In the genomic region with DNA sequence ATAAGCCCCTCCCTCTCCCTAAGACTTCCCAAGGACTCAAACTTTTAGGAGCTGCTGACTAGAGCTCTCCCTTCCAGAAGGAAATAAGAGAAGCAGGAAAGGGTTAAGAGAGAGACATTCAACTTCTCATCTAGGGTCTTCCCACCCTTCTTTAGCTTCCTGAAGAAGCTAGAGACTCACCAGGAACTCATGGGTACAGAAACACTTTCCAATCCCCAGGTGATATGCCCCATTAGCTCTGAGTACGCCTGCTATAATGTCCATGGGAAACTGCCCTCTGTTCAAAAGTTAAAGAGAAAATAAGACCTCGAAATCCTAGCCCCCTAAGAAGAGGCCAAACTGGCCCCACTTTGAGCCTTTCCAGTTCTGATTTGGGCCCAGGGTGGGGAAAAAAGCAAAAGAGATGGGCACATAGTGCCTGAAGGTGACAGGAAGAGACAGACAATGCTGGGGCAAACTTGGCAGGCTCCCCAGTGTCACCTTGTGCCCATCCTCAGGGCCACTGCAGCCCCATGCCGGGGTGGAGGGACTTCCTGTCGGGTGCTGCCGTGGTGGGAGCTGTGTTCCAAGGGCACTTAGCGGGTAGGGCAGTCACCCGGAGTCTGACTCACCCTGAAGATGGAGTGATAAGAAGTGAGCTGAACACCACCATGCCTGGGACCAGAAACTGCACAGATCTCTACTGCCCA, we compare ENCODE assay signal across 8 cellular contexts. TPM values are rescaled to one million over a fixed set of nuclear protein-coding genes. Genes with fewer than 3 reads are reported as not detected.
DNase-seq lines count a peak whose midpoint lies in the region; ATAC-seq lines count a peak whose summit lies in the region.

No MANE protein-coding gene starts in this region.

- no peaks in the 10 kb centered on the region for H3K27me3 Mint-ChIP-seq in activated T-cell treated with anti-CD3 and anti-CD28 coated beads, Interleukin-2, amount 50 U/mL, for 72 hours (ENCODE audit: low read depth)

- H3K27ac Mint-ChIP-seq in activated T-cell treated with anti-CD3 and anti-CD28 coated beads, Interleukin-2, amount 50 U/mL, for 72 hours, result peak overlapping the region; percentile 91

- peaks cover 76% of the 10 kb centered on the region for H3K4me1 Mint-ChIP-seq in activated T-cell treated with anti-CD3 and anti-CD28 coated beads, Interleukin-2, amount 50 U/mL, for 72 hours (ENCODE audit: low read depth)

- ATAC-seq in activated T-cell treated with anti-CD3 and anti-CD28 coated beads, Interleukin-2, amount 50 U/mL, for 72 hours (replicated peaks in 1 of 2), result peak; percentile 79 to 83
- ATAC-seq in left cardiac atrium (peak; percentile 25 to 42), GM18520 (IDR thresholded peaks at IDR 0.05; ENCODE audit: unreplicated experiment) (no peak)

- peak; percentile 45 for DNase-seq in OCI-M1 (lab: John Stamatoyannopoulos, UW)
- peak; percentile 73 to 76 for DNase-seq in activated T-cell treated with anti-CD3 and anti-CD28 coated beads, Interleukin-2, amount 50 U/mL, for 72 hours
- DNase-seq in left cardiac atrium, result peak; percentile 50
- DNase-seq in stimulated activated CD4-positive, alpha-beta T cell treated with anti-CD3 and anti-CD28 coated beads, Interleukin-4, amount 100 ng/mL, for 24 hours, result peak; percentile 61
- DNase-seq in NCI-H1694 (lab: John Stamatoyannopoulos, UW), result no peak
- DNase-seq in DMS153 treated with DMSO at 0.1 percent for 48 hours (lab: John Stamatoyannopoulos, UW; ENCODE audit: unreplicated experiment), result no peak
- DNase-seq in NOMO-1 (lab: John Stamatoyannopoulos, UW; ENCODE audit: unreplicated experiment in 2 of 2), result no peak

- peaks cover 0 to 4% of the 10 kb centered on the region in 2 donors for H3K36me3 Mint-ChIP-seq in activated T-cell treated with anti-CD3 and anti-CD28 coated beads, Interleukin-2, amount 50 U/mL, for 72 hours (ENCODE audit: insufficient read depth in 2 of 2)

- H3K9me3 Mint-ChIP-seq in activated T-cell treated with anti-CD3 and anti-CD28 coated beads, Interleukin-2, amount 50 U/mL, for 72 hours, result no peaks in the 10 kb centered on the region

- peak overlapping the region; percentile 66 to 69 for H3K4me3 Mint-ChIP-seq in activated T-cell treated with anti-CD3 and anti-CD28 coated beads, Interleukin-2, amount 50 U/mL, for 72 hours

- intact Hi-C loops in left cardiac atrium (cut with DNase I), result no loop called here

RNA-seq across cellular contexts. Expression of gene CCDC12, which starts 29.5 kb away (rescaled TPM):
- 10 to 100 TPM; 54.7 to 56.2 TPM for total RNA-seq in activated T-cell treated with anti-CD3 and anti-CD28 coated beads, Interleukin-2, amount 50 U/mL, for 72 hours
- 10 to 100 TPM; 24.2 to 38.4 TPM for total RNA-seq in left cardiac atrium

RNA-seq across cellular contexts. Expression of gene NBEAL2, which starts 32.5 kb away (rescaled TPM):
- total RNA-seq in activated T-cell treated with anti-CD3 and anti-CD28 coated beads, Interleukin-2, amount 50 U/mL, for 72 hours, result 10 to 100 TPM; 84.0 to 87.4 TPM
- 10 to 100 TPM; 17.1 to 23.9 TPM for total RNA-seq in left cardiac atrium

Comparison
In these comparisons a context has a peak if more than half of its experiments do, and no peak if none do; other contexts are left out.
1. DNase-seq: peak in OCI-M1 (single experiment), activated T-cell treated with anti-CD3 and anti-CD28 coated beads, Interleukin-2, amount 50 U/mL, for 72 hours (2 of 2), left cardiac atrium (single experiment) and stimulated activated CD4-positive, alpha-beta T cell treated with anti-CD3 and anti-CD28 coated beads, Interleukin-4, amount 100 ng/mL, for 24 hours (single experiment); none in NCI-H1694 (single experiment), DMS153 treated with DMSO at 0.1 percent for 48 hours (single experiment) and NOMO-1 (0 of 2).